In genomic region chr9:134858051-134858841, GRCh38 we compare ENCODE assay signal across 9 cellular contexts. TPM values are rescaled to one million over a fixed set of nuclear protein-coding genes. Genes with fewer than 3 reads are reported as not detected.
A peak's percentile ranks its signal among the peaks of the same experiment; 100 is the strongest.
DNase-seq lines count a peak whose midpoint lies in the region; ATAC-seq, FAIRE-seq and TF ChIP-seq lines count a peak whose summit lies in the region.
"Had no signal": no experiment of that assay in that cellular context is flagged by ENCODE, and none has a peak within 500 bp of the region (broad histone marks: within the 10 kb centered on the region; RNA-seq: fewer than 3 reads in every experiment).

No MANE protein-coding gene starts in this region.

- FAIRE-seq in pancreas (lab: Jason Lieb, UNC) (no peak), HepG2 (lab: Jason Lieb, UNC) (no peak)

- POLR2A ChIA-PET in HepG2 (lab: Yijun Ruan, JAX), result no interaction called here

- no TSS peak for BruUV-seq in mammary epithelial cell (replicated peaks; lab: Mats Ljungman, UMichigan)
- BruUV-seq in HepG2 (replicated peaks; lab: Mats Ljungman, UMichigan), result no TSS peak

- no peak overlapping the region for H2AFZ ChIP-seq in mammary epithelial cell (ENCODE audit: low read depth, low read length)
- no peak overlapping the region for H2AFZ ChIP-seq in HepG2 (ENCODE audit: low read length)

- H4K20me1 ChIP-seq in mammary epithelial cell (ENCODE audit: insufficient read depth, low read length), result no peaks in the 10 kb centered on the region
- no peaks in the 10 kb centered on the region; the same call in 1 of the 2 replicates for H4K20me1 ChIP-seq in HepG2 (ENCODE audit: insufficient read depth, low read length)

- TF ChIP-seq EP300 in HepG2 (IDR thresholded peaks at IDR 0.05; ENCODE audit: low read depth in 2 of 2, low read length in 2 of 2), result no peak
- TF ChIP-seq EP300 in HepG2 (CRISPR knock-in tag; IDR thresholded peaks at IDR 0.05; ENCODE audit: borderline replicate concordance), result no peak

- dilution Hi-C loops in mammary epithelial cell (cut with HindIII; ENCODE audit: low sequenced_read_pairs), result loop anchor here (5.0 kb wide), 2 partner anchors 56 to 79 kb away; no protein-coding TSS in a partner anchor

- H3K9ac ChIP-seq in mammary epithelial cell (ENCODE audit: insufficient read depth, low read length), result no peak overlapping the region
- H3K9ac ChIP-seq in HepG2 (ENCODE audit: insufficient read depth, low read depth, low read length), result no peak overlapping the region

- CTCF ChIA-PET in mammary epithelial cell (lab: Charles Lee; ENCODE audit: low non-redundant PET), result no interaction called here
- CTCF ChIA-PET in HepG2 (lab: Yijun Ruan, JAX; ENCODE audit: low intra/inter-chr PET ratio, low total read pairs), result no interaction called here

- peak; percentile 80 for DNase-seq in GM10266 (ENCODE audit: extremely low spot score)
- peak; percentile 72 for DNase-seq in mammary epithelial cell
- DNase-seq in NK-92 treated with Interleukin-12 subunit alpha and Interleukin-12 subunit beta, amount 100 ng/mL, for 24 hours (lab: John Stamatoyannopoulos, UW), result no peak
- DNase-seq in pancreas, result no peak
- DNase-seq in NCI-H2029 treated with DMSO at 0.1 percent for 48 hours (lab: John Stamatoyannopoulos, UW), result no peak
- no peak for DNase-seq in HepG2 (ENCODE audit: low spot score)

- WGBS in mammary epithelial cell (ENCODE audit: low coverage, missing lambda C conversion rate), result 15% methylated on average over 10 of the region's 11 CpGs
- 44 to 58% methylated on average over 11 of the region's 11 CpGs for WGBS in pancreas, 2 donors
- 6% methylated on average over 10 of the region's 11 CpGs for WGBS in HepG2 (ENCODE audit: low lambda C conversion rate)

- no peaks in the 10 kb centered on the region for H3K79me2 ChIP-seq in mammary epithelial cell (ENCODE audit: insufficient read depth, low read length)
- no peaks in the 10 kb centered on the region for H3K79me2 ChIP-seq in HepG2 (ENCODE audit: insufficient read depth, low read length)

- TF ChIP-seq POLR2A in HepG2 (IDR thresholded peaks at IDR 0.05; ENCODE audit: insufficient read depth in 1 of 2, low read depth in 2 of 2, low read length in 2 of 2), result no peak

- intact Hi-C loops in mammary epithelial cell (cut with micrococcal nuclease) (loop anchor here (1.0 to 2.0 kb wide), 2 partner anchors 159 to 409 kb away; no protein-coding TSS in a partner anchor), pancreas (cut with DNase I) (no loop called here), HepG2 (cut with micrococcal nuclease; ENCODE audit: unreplicated experiment) (no loop called here)

- TF ChIP-seq CTCF in GM10266 (IDR thresholded peaks at IDR 0.05; ENCODE audit: control insufficient read depth, insufficient read depth, low read depth, missing control alignments) (peak; percentile 66), mammary epithelial cell (conservative IDR thresholded peaks at IDR 0.05 in 1 of 2, IDR thresholded peaks at IDR 0.05 in 1 of 2; ENCODE audit: extremely low read depth in 1 of 2, insufficient read depth in 1 of 2, low read depth in 1 of 2, low read length in 2 of 2) (peak in 1 of 2 donors; percentile 18), pancreas (IDR thresholded peaks at IDR 0.05) (no peak), HepG2 (CRISPR knock-in tag; IDR thresholded peaks at IDR 0.05) (no peak)

- H3K4me3 ChIP-seq in mammary epithelial cell (replicated peaks in 1 of 3; ENCODE audit: insufficient read depth in 1 of 3, low read depth in 2 of 3, low read length in 3 of 3) (no peak overlapping the region), pancreas (no peak overlapping the region), HepG2 (replicated peaks in 1 of 3; ENCODE audit: insufficient read depth in 1 of 3, low read depth in 2 of 3, low read length in 3 of 3) (no peak overlapping the region)

- H3K27ac ChIP-seq in mammary epithelial cell (ENCODE audit: insufficient read depth, low read depth, low read length), result no peak overlapping the region
- no peak overlapping the region for H3K27ac ChIP-seq in pancreas
- no peak overlapping the region for H3K27ac ChIP-seq in HepG2 (ENCODE audit: extremely low read length, insufficient read depth, low read length)

- H3K9me3 ChIP-seq in mammary epithelial cell (replicated peaks; ENCODE audit: insufficient read depth, low read length), result peaks cover 27% of the 10 kb centered on the region
- no peaks in the 10 kb centered on the region for H3K9me3 ChIP-seq in pancreas
- H3K9me3 ChIP-seq in HepG2 (ENCODE audit: low read length), result no peaks in the 10 kb centered on the region

- H3K36me3 ChIP-seq in mammary epithelial cell (ENCODE audit: insufficient read depth, low read length) (no peaks in the 10 kb centered on the region), pancreas (no peaks in the 10 kb centered on the region), HepG2 (replicated peaks in 1 of 2; ENCODE audit: control insufficient read depth in 1 of 2, insufficient read depth in 2 of 2, low read length in 2 of 2) (no peaks in the 10 kb centered on the region)

- H3K4me2 ChIP-seq in mammary epithelial cell (ENCODE audit: insufficient read depth, low read depth, low read length), result no peak overlapping the region
- no peak overlapping the region for H3K4me2 ChIP-seq in HepG2 (ENCODE audit: low read depth, low read length)

- H3K27me3 ChIP-seq in mammary epithelial cell (ENCODE audit: insufficient read depth, low read length), result no peaks in the 10 kb centered on the region
- no peaks in the 10 kb centered on the region for H3K27me3 ChIP-seq in pancreas
- H3K27me3 ChIP-seq in HepG2 (ENCODE audit: control insufficient read depth in 1 of 2, insufficient read depth in 2 of 2, low read length in 2 of 2), result peaks cover 0 to 42% of the 10 kb centered on the region in 2 experiments; a peak in 3 of 5 replicates

- in situ Hi-C loops in mammary epithelial cell (cut with MboI; ENCODE audit: low sequenced_read_pairs in 2 of 2), result no loop called here
- in situ Hi-C loops in HepG2 (cut with HindIII; ENCODE audit: extremely low pct_ligation_motif_present, low pct_unique_long_range_greater_than_20kb), result no loop called here

- H3K4me1 ChIP-seq in mammary epithelial cell (ENCODE audit: insufficient read depth, low read length) (no peaks in the 10 kb centered on the region), pancreas (no peaks in the 10 kb centered on the region), HepG2 (ENCODE audit: insufficient read depth, low read length) (no peaks in the 10 kb centered on the region)

- ATAC-seq in GM19467 (IDR thresholded peaks at IDR 0.05; ENCODE audit: unreplicated experiment) (peak; percentile 73), HG03432 (IDR thresholded peaks at IDR 0.05; ENCODE audit: unreplicated experiment) (peak; percentile 80), pancreas (no peak), HepG2 (no peak)
- ATAC-seq: right cardiac atrium had no signal

- TF ChIP-seq RAD21 in HepG2 (CRISPR knock-in tag; IDR thresholded peaks at IDR 0.05), result no peak

RNA-seq across cellular contexts. Expression of gene FCN2, which starts 22.4 kb away (rescaled TPM):
- total RNA-seq in mammary epithelial cell (not detected), pancreas (under 1 TPM in 4 of 6 donors, not detected in 2; 0.16 to 0.84 (median 0.42) TPM), HepG2 (2016; rRNA removed; fragmentation: Illumina TruSeq; extraction: Trizol) (not detected in 2 replicates)
- polyA plus RNA-seq in mammary epithelial cell (not detected), pancreas (under 1 TPM in 1 of 2 donors, not detected in 1; 0.38 TPM), HepG2 (2011; rRNA removed) (not detected in 2 replicates)
- polyA minus RNA-seq in mammary epithelial cell, result not detected
- total RNA-seq in HepG2 (2016; cell fraction: cytosol; rRNA removed; fragmentation: Illumina TruSeq; extraction: Trizol; ENCODE audit: low read depth), result not detected in 2 replicates
- total RNA-seq in HepG2 (2016; cell fraction: insoluble cytoplasmic fraction; rRNA removed; fragmentation: Illumina TruSeq; extraction: Trizol), result not detected in 2 replicates
- total RNA-seq in HepG2 (2016; cell fraction: membrane; rRNA removed; fragmentation: Illumina TruSeq; extraction: Trizol), result not detected in 2 replicates
- total RNA-seq in HepG2 (2016; cell fraction: nucleus; rRNA removed; fragmentation: Illumina TruSeq; extraction: Trizol), result not detected in 2 replicates
- not detected in 2 replicates for polyA plus RNA-seq in HepG2 (2011; cell fraction: cytosol; rRNA removed)
- not detected in 2 replicates for polyA plus RNA-seq in HepG2 (2011; cell fraction: nucleus; rRNA removed)
- not detected in 2 replicates for polyA plus RNA-seq in HepG2 (2012)
- polyA plus RNA-seq in HepG2 (2016; cell fraction: cytosol; fragmentation: Illumina TruSeq; extraction: Trizol; ENCODE audit: low read depth), result not detected in 2 replicates
- polyA plus RNA-seq in HepG2 (2016; cell fraction: insoluble cytoplasmic fraction; fragmentation: Illumina TruSeq; extraction: Trizol; ENCODE audit: low read depth), result not detected in 2 replicates
- polyA plus RNA-seq in HepG2 (2016; cell fraction: membrane; fragmentation: Illumina TruSeq; extraction: Trizol; ENCODE audit: low read depth), result not detected in 2 replicates
- not detected in 2 replicates for polyA plus RNA-seq in HepG2 (2016; cell fraction: nucleus; fragmentation: Illumina TruSeq; extraction: Trizol; ENCODE audit: insufficient read depth, low read depth)
- polyA minus RNA-seq in HepG2 (2011; rRNA and poly(A)+ RNA removed; ENCODE audit: low replicate concordance), result not detected in 2 replicates
- not detected in 2 replicates for polyA minus RNA-seq in HepG2 (2011; cell fraction: cytosol; rRNA and poly(A)+ RNA removed)
- not detected in 2 replicates for polyA minus RNA-seq in HepG2 (2011; cell fraction: nucleus; rRNA and poly(A)+ RNA removed)
- total RNA-seq: right cardiac atrium had no signal

RNA-seq across cellular contexts. Expression of gene FCN1, which starts 59.5 kb away (rescaled TPM):
- total RNA-seq in mammary epithelial cell (not detected), pancreas (1 to 10 TPM in 3 of 6 donors, under 1 TPM in 3; 0.32 to 6.2 (median 1.0) TPM), HepG2 (2016; rRNA removed; fragmentation: Illumina TruSeq; extraction: Trizol) (not detected in 2 replicates)
- polyA plus RNA-seq in mammary epithelial cell (not detected), pancreas (1 to 10 TPM in 1 of 2 donors, under 1 TPM in 1; 0.54 to 1.0 TPM), HepG2 (2011; rRNA removed) (not detected in 2 replicates)
- not detected for polyA minus RNA-seq in mammary epithelial cell
- not detected in 2 replicates for total RNA-seq in HepG2 (2016; cell fraction: cytosol; rRNA removed; fragmentation: Illumina TruSeq; extraction: Trizol; ENCODE audit: low read depth)
- total RNA-seq in HepG2 (2016; cell fraction: insoluble cytoplasmic fraction; rRNA removed; fragmentation: Illumina TruSeq; extraction: Trizol), result not detected in 2 replicates
- total RNA-seq in HepG2 (2016; cell fraction: membrane; rRNA removed; fragmentation: Illumina TruSeq; extraction: Trizol), result not detected in 2 replicates
- not detected in 2 replicates for total RNA-seq in HepG2 (2016; cell fraction: nucleus; rRNA removed; fragmentation: Illumina TruSeq; extraction: Trizol)
- polyA plus RNA-seq in HepG2 (2011; cell fraction: cytosol; rRNA removed), result not detected in 2 replicates
- polyA plus RNA-seq in HepG2 (2011; cell fraction: nucleus; rRNA removed), result not detected in 2 replicates
- not detected in 2 replicates for polyA plus RNA-seq in HepG2 (2012)
- polyA plus RNA-seq in HepG2 (2016; cell fraction: cytosol; fragmentation: Illumina TruSeq; extraction: Trizol; ENCODE audit: low read depth), result not detected in 2 replicates
- polyA plus RNA-seq in HepG2 (2016; cell fraction: insoluble cytoplasmic fraction; fragmentation: Illumina TruSeq; extraction: Trizol; ENCODE audit: low read depth), result not detected in 2 replicates
- not detected in 2 replicates for polyA plus RNA-seq in HepG2 (2016; cell fraction: membrane; fragmentation: Illumina TruSeq; extraction: Trizol; ENCODE audit: low read depth)
- not detected in 2 replicates for polyA plus RNA-seq in HepG2 (2016; cell fraction: nucleus; fragmentation: Illumina TruSeq; extraction: Trizol; ENCODE audit: insufficient read depth, low read depth)
- not detected in 2 replicates for polyA minus RNA-seq in HepG2 (2011; rRNA and poly(A)+ RNA removed; ENCODE audit: low replicate concordance)
- not detected in 2 replicates for polyA minus RNA-seq in HepG2 (2011; cell fraction: cytosol; rRNA and poly(A)+ RNA removed)
- not detected in 2 replicates for polyA minus RNA-seq in HepG2 (2011; cell fraction: nucleus; rRNA and poly(A)+ RNA removed)

Comparison
In these comparisons a context has a peak if more than half of its experiments do, and no peak if none do; other contexts are left out.
1. DNase-seq: peak in GM10266 (single experiment) and mammary epithelial cell (single experiment); none in NK-92 treated with Interleukin-12 subunit alpha and Interleukin-12 subunit beta, amount 100 ng/mL, for 24 hours (single experiment), pancreas (0 of 6), NCI-H2029 treated with DMSO at 0.1 percent for 48 hours (single experiment) and HepG2 (single experiment).
2. ATAC-seq: peak in GM19467 (single experiment) and HG03432 (single experiment); none in pancreas (0 of 4) and HepG2 (single experiment).